Comparison of ENCODE assay signal across 12 cellular contexts in the genomic region with DNA sequence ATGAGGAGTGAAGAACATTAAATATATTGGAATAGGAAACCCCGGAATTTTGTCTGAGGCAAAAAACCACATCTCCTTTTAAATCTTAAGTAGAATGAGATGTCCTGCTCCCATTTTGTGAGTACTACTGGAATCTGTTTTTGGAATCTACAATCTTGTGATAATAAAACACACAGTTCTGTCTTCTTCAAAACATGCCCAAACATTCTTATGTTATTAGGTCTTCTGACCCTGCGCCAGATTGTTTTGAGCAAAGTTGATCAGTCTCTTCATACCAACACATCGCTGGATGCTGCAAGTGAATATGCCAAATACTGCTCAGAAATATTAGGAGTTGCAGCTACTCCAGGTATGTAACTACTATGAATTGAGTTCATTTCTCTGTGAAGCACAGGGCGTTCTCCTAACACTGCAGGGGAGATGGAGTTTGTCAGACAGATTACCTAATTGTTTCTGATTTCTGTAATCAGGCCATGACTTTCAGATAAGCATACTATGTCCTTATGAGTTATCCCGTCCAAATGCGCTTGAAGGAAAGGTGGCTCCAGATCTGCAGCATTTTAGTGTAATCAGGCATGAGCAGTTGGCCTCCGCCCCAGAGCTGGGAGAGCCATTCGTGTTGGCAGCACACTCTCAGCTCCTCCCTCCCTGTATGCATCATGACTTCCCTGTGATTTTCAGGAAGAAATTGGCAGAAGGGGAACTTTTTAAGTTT.
A peak's percentile ranks its signal among the peaks of the same experiment; 100 is the strongest.
DNase-seq lines count a peak whose midpoint lies in the region; ATAC-seq, FAIRE-seq and TF ChIP-seq lines count a peak whose summit lies in the region.
"Had no signal": no experiment of that assay in that cellular context is flagged by ENCODE, and none has a peak within 500 bp of the region (broad histone marks: within the 10 kb centered on the region; RNA-seq: fewer than 3 reads in every experiment).

No MANE protein-coding gene starts in this region.

- no peak for TF ChIP-seq CTCF in GM13976 (IDR thresholded peaks at IDR 0.05; ENCODE audit: borderline replicate concordance, control extremely low read depth, extremely low read depth, insufficient read depth, missing control alignments)

- in situ Hi-C loops in GM13976 (cut with MboI; ENCODE audit: low sequenced_read_pairs, unreplicated experiment): no loop called here

- no peak for FAIRE-seq in GM12892 (lab: Jason Lieb, UNC)
- FAIRE-seq: endothelial cell of umbilical vein had no signal

- DNase-seq in Ammon's horn (ENCODE audit: low spot score) (peak; percentile 87), RPMI7951 (ENCODE audit: low read depth) (peak; percentile 5), fibroblast of peridontal ligament (ENCODE audit: extremely low read depth) (peak; percentile 71), occipital lobe (lab: John Stamatoyannopoulos, UW) (peak; percentile 48), GM13976 (ENCODE audit: low spot score) (no peak), GM12892 (ENCODE audit: insufficient read length) (no peak), 8988T (no peak)
- DNase-seq: activated T-cell treated with anti-CD3 and anti-CD28 coated beads, Interleukin-2, amount 50 U/mL, for 72 hours; CD4-positive, CD25-positive, alpha-beta regulatory T cell; NCI-H2227 treated with DMSO at 0.1 percent for 48 hours had no signal

- TF ChIP-seq POLR2A in GM12892 (IDR thresholded peaks at IDR 0.05; ENCODE audit: low read depth, low read length): no peak

- ATAC-seq in HG02981 (IDR thresholded peaks at IDR 0.05; ENCODE audit: unreplicated experiment): no peak
- ATAC-seq: activated T-cell treated with anti-CD3 and anti-CD28 coated beads, Interleukin-2, amount 50 U/mL, for 72 hours had no signal

Comparison
In these comparisons a context has a peak if more than half of its experiments do, and no peak if none do; other contexts are left out.
1. DNase-seq: peak in Ammon's horn (single experiment), RPMI7951 (single experiment), fibroblast of peridontal ligament (single experiment) and occipital lobe (single experiment); none in GM13976 (single experiment), GM12892 (single experiment) and 8988T (single experiment).